Comparison of ENCODE assay signal across 16 cellular contexts in genomic region chr2:38218995-38219394, GRCh38.
"Had no signal": no experiment of that assay in that cellular context is flagged by ENCODE, and none has a peak within 500 bp of the region (broad histone marks: within the 10 kb centered on the region; RNA-seq: fewer than 3 reads in every experiment).

No MANE protein-coding gene starts in this region.

- H3K27me3 ChIP-seq: colonic mucosa, right atrium auricular region, suprapubic skin, thyroid gland had no signal

- H3K4me1 ChIP-seq: colonic mucosa, foreskin keratinocyte, lower lobe of right lung, right atrium auricular region, thyroid gland had no signal

- H3K9me3 ChIP-seq: colonic mucosa, left ventricle myocardium inferior, lower lobe of right lung, neutrophil, right atrium auricular region, suprapubic skin, thyroid gland had no signal

- ATAC-seq: foreskin keratinocyte; lower lobe of right lung; natural killer cell treated with Interleukin-12 subunit alpha and Interleukin-12 subunit beta and Interleukin-15 and Interleukin-18, amount 100 ng/mL, for 72 hours had no signal

- H3K27ac ChIP-seq: colonic mucosa, esophagus squamous epithelium, foreskin keratinocyte, lower lobe of right lung, neutrophil, right atrium auricular region, suprapubic skin, thyroid gland had no signal

- H3K4me3 ChIP-seq: colonic mucosa, esophagus squamous epithelium, left ventricle myocardium inferior, lower lobe of right lung, right atrium auricular region, suprapubic skin, thyroid gland had no signal

- DNase-seq: colonic mucosa; dermis blood vessel endothelial cell; esophagus squamous epithelium; foreskin keratinocyte; immature natural killer cell; left ventricle myocardium inferior; lower lobe of right lung; midbrain; small intestine; stimulated activated CD4-positive, alpha-beta T cell treated with anti-CD3 and anti-CD28 coated beads, Interleukin-2, amount 100 ng/mL, for 48 hours; stimulated activated naive CD4-positive, alpha-beta T cell treated with Interleukin-2 at 50 U/mL for 16 hours; thyroid gland had no signal

- H3K36me3 ChIP-seq: colonic mucosa, esophagus squamous epithelium, left ventricle myocardium inferior, lower lobe of right lung, neutrophil, right atrium auricular region, suprapubic skin, thyroid gland had no signal
